In the genomic region with DNA sequence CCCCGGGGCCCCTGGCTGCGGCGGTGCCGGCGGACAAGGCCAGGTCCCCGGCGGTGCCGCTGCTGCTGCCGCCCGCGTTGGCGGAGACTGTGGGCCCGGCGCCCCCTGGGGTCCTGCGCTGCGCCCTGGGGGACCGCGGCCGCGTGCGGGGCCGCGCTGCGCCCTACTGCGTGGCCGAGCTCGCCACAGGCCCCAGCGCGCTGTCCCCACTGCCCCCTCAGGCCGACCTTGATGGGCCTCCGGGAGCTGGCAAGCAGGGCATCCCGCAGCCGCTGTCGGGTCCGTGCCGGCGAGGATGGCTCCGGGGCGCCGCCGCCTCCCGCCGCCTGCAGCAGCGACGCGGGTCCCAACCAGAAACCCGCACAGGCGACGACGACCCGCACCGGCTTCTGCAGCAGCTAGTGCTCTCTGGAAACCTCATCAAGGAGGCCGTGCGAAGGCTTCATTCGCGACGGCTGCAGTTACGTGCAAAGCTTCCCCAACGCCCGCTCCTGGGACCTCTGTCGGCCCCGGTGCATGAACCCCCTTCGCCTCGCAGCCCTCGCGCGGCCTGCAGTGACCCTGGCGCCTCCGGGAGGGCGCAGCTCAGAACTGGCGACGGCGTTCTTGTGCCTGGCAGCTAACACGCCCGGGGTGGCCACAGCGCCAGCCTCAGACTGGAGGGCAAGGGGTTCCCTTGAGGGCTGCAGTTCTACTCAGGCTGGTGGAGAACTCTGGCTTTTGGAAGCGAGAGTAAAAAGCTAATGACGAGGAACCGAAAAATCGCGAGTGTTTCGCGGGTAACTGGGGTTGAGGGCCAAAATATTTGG, we compare ENCODE assay signal across 8 cellular contexts. TPM values are rescaled to one million over a fixed set of nuclear protein-coding genes. Genes with fewer than 3 reads are reported as not detected.
DNase-seq lines count a peak whose midpoint lies in the region; ATAC-seq and TF ChIP-seq lines count a peak whose summit lies in the region.

No MANE protein-coding gene starts in this region.

- H3K27ac Mint-ChIP-seq in IgD-negative memory B cell (peak overlapping the region; percentile 86 to 99 (median 94)), chondrocyte (ENCODE audit: unreplicated experiment) (no peak overlapping the region)

- H3K9me3 Mint-ChIP-seq in IgD-negative memory B cell: no peaks in the 10 kb centered on the region
- H3K9me3 Mint-ChIP-seq in chondrocyte (ENCODE audit: low read depth): no peaks in the 10 kb centered on the region

- H3K4me1 Mint-ChIP-seq in IgD-negative memory B cell (peaks cover 23 to 29% (median 25%) of the 10 kb centered on the region in 3 donors), chondrocyte (ENCODE audit: low read depth) (peaks cover 18% of the 10 kb centered on the region)

- peak overlapping the region; percentile 97 for H3K27ac ChIP-seq in C4-2B

- H3K36me3 Mint-ChIP-seq in IgD-negative memory B cell (no peaks in the 10 kb centered on the region), chondrocyte (ENCODE audit: low read depth) (no peaks in the 10 kb centered on the region)

- H3K27me3 Mint-ChIP-seq in IgD-negative memory B cell (no peaks in the 10 kb centered on the region), chondrocyte (ENCODE audit: low read depth) (peaks cover 10% of the 10 kb centered on the region)

- ATAC-seq in GM19455 (IDR thresholded peaks at IDR 0.05; ENCODE audit: unreplicated experiment) (peak; percentile 34), left lobe of liver (peak; percentile 69)

- TF ChIP-seq CTCF in C4-2B (conservative IDR thresholded peaks at IDR 0.05) (no peak), chondrocyte (IDR thresholded peaks at IDR 0.05) (no peak)

- peak overlapping the region; percentile 85 to 98 (median 94) for H3K4me3 Mint-ChIP-seq in IgD-negative memory B cell
- H3K4me3 Mint-ChIP-seq in chondrocyte (ENCODE audit: unreplicated experiment): peak overlapping the region; percentile 66

- peak; percentile 62 for DNase-seq in activated CD4-positive, CD25-positive, alpha-beta regulatory T cell treated with anti-CD3 and anti-CD28 coated beads, Interleukin-2, amount 50 U/mL, for 72 hours
- DNase-seq in chondrocyte (ENCODE audit: low spot score) (no peak), left lobe of liver (ENCODE audit: low spot score) (peak; percentile 78), NCI-H128 (lab: John Stamatoyannopoulos, UW; ENCODE audit: unreplicated experiment) (no peak)
- peak; percentile 46 to 57 for DNase-seq in stimulated activated CD4-positive, alpha-beta T cell treated with anti-CD3 and anti-CD28 coated beads, Interleukin-4, amount 100 ng/mL, for 4 hours

RNA-seq across cellular contexts. Expression of gene FRAT1, which starts 0.8 kb away (rescaled TPM):
- polyA plus RNA-seq in IgD-negative memory B cell: 6.2 TPM
- 1.3 to 2.6 TPM (median 1.5 TPM) in 3 replicates for total RNA-seq in chondrocyte
- total RNA-seq in left lobe of liver: 10.0 TPM

RNA-seq across cellular contexts. Expression of gene FRAT2, which starts 14.7 kb away (rescaled TPM):
- 7.3 TPM for polyA plus RNA-seq in IgD-negative memory B cell
- total RNA-seq in chondrocyte: 4.1 to 4.7 TPM (median 4.2 TPM) in 3 replicates
- total RNA-seq in left lobe of liver: 10.3 TPM

RNA-seq across cellular contexts. Expression of gene ARHGAP19, which starts 27.4 kb away (rescaled TPM):
- polyA plus RNA-seq in IgD-negative memory B cell: 7.3 TPM
- 2.5 to 3.3 TPM (median 2.6 TPM) in 3 replicates for total RNA-seq in chondrocyte
- 4.1 TPM for total RNA-seq in left lobe of liver

Comparison
In these comparisons a context has a peak if more than half of its experiments do, and no peak if none do; other contexts are left out.
1. DNase-seq: peak in activated CD4-positive, CD25-positive, alpha-beta regulatory T cell treated with anti-CD3 and anti-CD28 coated beads, Interleukin-2, amount 50 U/mL, for 72 hours (single experiment), left lobe of liver (single experiment) and stimulated activated CD4-positive, alpha-beta T cell treated with anti-CD3 and anti-CD28 coated beads, Interleukin-4, amount 100 ng/mL, for 4 hours (2 of 2); none in chondrocyte (single experiment) and NCI-H128 (single experiment).